17 cellular contexts compared by ENCODE assay signal in the genomic region with DNA sequence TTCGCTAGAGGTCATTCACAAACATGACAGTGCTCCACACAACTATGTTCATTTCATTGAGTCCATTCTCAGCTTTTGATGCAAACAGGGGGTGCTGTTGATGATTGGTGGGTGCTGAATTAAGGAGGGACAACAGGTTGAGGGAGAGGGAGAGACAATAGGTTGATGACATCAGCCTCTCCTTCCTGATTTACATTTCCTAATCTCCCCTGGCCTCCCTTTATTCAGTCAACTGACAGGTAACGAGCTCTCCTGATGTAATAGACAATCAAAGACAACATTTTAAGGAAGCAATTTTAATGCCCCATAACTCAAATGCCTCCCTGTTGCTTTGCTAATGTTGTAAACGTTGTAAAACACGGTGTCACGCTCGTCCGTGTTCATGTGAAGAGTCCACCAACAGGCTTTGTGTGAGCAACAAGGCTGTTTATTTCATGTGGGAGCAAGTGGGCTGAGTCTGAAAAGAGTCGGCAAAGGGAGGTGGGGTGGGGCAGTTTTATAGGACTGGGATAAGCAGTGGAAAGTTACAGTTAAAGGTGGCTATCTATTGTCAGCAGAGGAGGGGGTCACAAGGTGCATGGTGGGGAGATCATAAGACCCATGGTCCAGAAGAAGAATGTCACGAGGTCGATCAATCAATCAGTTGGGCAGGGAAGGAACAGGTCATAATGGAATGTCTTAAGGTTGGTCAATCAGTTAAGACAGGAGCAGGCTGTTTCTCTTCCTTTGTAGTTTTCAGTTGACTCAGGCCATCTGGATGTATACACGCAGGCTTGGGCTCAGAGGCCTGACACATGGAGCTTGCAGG. TPM values are rescaled to one million over a fixed set of nuclear protein-coding genes. Genes with fewer than 3 reads are reported as not detected.
"Had no signal": no experiment of that assay in that cellular context is flagged by ENCODE, and none has a peak within 500 bp of the region (broad histone marks: within the 10 kb centered on the region; RNA-seq: fewer than 3 reads in every experiment).

No MANE protein-coding gene starts in this region.

- ATAC-seq: activated CD4-positive, CD25-positive, alpha-beta regulatory T cell treated with anti-CD3 and anti-CD28 coated beads, Interleukin-2, amount 50 U/mL, for 24 hours; heart right ventricle; lower lobe of right lung; stimulated activated memory B cell treated with anti-CD40 and anti-IgM and Interleukin-4, amounts not matched to agents 10 μg/mL and 1 μg/mL and 100 μg/mL, for 72 hours had no signal

- DNase-seq: activated CD4-positive, alpha-beta T cell treated with anti-CD3 and anti-CD28 coated beads, Interleukin-2, amount 50 U/mL, for 4 hours; activated gamma-delta T cell treated with Interleukin-2 at 50 U/mL for 16 hours; dermis blood vessel endothelial cell; effector memory CD4-positive, alpha-beta T cell; esophagus squamous epithelium; heart right ventricle; islet precursor cell; lower lobe of right lung; occipital lobe; posterior cingulate gyrus; spleen; stimulated activated CD4-positive, alpha-beta T cell treated with anti-CD3 and anti-CD28 coated beads, Interleukin-4, amount 100 ng/mL, for 4 hours had no signal

- H3K9me3 ChIP-seq: esophagus squamous epithelium, heart right ventricle, lower lobe of right lung, spleen had no signal

- H3K27me3 ChIP-seq: esophagus squamous epithelium, heart right ventricle, spleen had no signal

- FAIRE-seq: bronchial epithelial cell had no signal

- H3K36me3 ChIP-seq: esophagus squamous epithelium, heart right ventricle, lower lobe of right lung, spleen had no signal

- H3K27ac ChIP-seq: esophagus squamous epithelium, heart right ventricle, lower lobe of right lung, spleen had no signal

- H3K4me3 ChIP-seq: esophagus squamous epithelium, heart right ventricle, lower lobe of right lung, spleen had no signal

RNA-seq across cellular contexts. Expression of gene CFI, which starts 9.0 kb away (rescaled TPM):
- total RNA-seq: bronchial epithelial cell, chondrocyte had no signal

RNA-seq across cellular contexts. Expression of gene RRH, which starts 17.0 kb away (rescaled TPM):
- total RNA-seq: chondrocyte, dermis blood vessel endothelial cell, heart right ventricle, lower lobe of right lung, occipital lobe had no signal
- polyA plus RNA-seq: urinary bladder had no signal
